Comparison of ENCODE assay signal across 11 cellular contexts in the genomic region with DNA sequence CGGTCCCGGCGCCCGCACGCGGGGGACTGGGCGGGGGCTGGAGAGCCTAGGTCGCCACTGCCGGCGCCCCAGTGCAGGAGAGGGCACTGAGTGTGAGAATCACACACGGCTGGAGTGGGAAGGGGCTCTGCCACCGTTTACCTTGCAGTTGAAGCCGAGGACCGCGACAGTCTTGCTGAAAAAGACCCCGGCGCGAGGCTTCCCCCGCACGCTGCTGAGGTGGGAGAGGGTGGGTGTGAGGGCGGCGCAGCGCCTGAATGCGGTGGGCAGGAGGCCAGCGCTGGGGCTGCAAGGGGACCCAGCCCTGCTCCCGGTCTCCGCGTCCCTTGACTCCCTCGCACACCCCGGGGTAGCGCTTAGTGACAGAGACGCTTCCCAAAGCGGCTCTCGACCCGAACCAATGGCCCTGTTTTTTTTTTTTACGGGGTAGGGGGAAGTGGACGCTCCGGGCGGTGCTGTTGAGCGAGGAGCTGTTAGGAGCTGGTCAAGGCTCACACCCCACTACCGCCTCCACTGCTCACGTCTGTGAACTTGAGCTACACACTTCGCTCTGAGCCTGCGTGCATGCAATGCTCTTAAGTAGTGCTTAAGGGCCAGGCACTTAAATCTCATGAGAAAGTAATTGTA. TPM values are rescaled to one million over a fixed set of nuclear protein-coding genes. Genes with fewer than 3 reads are reported as not detected.
A peak's percentile ranks its signal among the peaks of the same experiment; 100 is the strongest.
DNase-seq lines count a peak whose midpoint lies in the region; ATAC-seq and TF ChIP-seq lines count a peak whose summit lies in the region.
"Had no signal": no experiment of that assay in that cellular context is flagged by ENCODE, and none has a peak within 500 bp of the region (broad histone marks: within the 10 kb centered on the region; RNA-seq: fewer than 3 reads in every experiment).

No MANE protein-coding gene starts in this region.

- DNase-seq in ELF-1 (ENCODE audit: low read depth, low spot score): peak; percentile 58
- DNase-seq in NCI-H82 (lab: John Stamatoyannopoulos, UW): peak; percentile 79
- peak; percentile 7 for DNase-seq in fibroblast of villous mesenchyme (ENCODE audit: low read depth)
- DNase-seq in AG08395 (ENCODE audit: low spot score): no peak
- no peak for DNase-seq in hypothalamus (lab: John Stamatoyannopoulos, UW)
- DNase-seq: NCI-H187 treated with DMSO at 0.1 percent for 48 hours, T-helper 1 cell had no signal

- peaks cover 53% of the 10 kb centered on the region for H3K27me3 ChIP-seq in neuron (ENCODE audit: insufficient read depth, low read length)

- no peaks in the 10 kb centered on the region for H3K36me3 ChIP-seq in neuron (ENCODE audit: insufficient read depth, low read length)

- H3K4me3 ChIP-seq in fibroblast of villous mesenchyme (ENCODE audit: low read depth, low read length) (no peak overlapping the region), neuron (ENCODE audit: low read length) (no peak overlapping the region)

- H2AFZ ChIP-seq in neuron (ENCODE audit: low read depth, low read length): peak overlapping the region; percentile 78

- ATAC-seq in GM18870 (IDR thresholded peaks at IDR 0.05; ENCODE audit: unreplicated experiment) (no peak), HG02981 (IDR thresholded peaks at IDR 0.05; ENCODE audit: unreplicated experiment) (no peak)

- H3K9me3 ChIP-seq in neuron (ENCODE audit: low read length): peaks cover 5% of the 10 kb centered on the region

- TF ChIP-seq CTCF in fibroblast of villous mesenchyme (IDR thresholded peaks at IDR 0.05; ENCODE audit: insufficient read depth, low read depth, low read length): no peak

- H3K4me1 ChIP-seq in neuron (ENCODE audit: insufficient read depth, low read length): peaks cover 4% of the 10 kb centered on the region

RNA-seq across cellular contexts. Expression of a gene that starts 0.8 kb away (rescaled TPM):
- not detected in 2 replicates for total RNA-seq in fibroblast of villous mesenchyme
- total RNA-seq: posterior vena cava had no signal

RNA-seq across cellular contexts. Expression of a gene that starts 10.9 kb away (rescaled TPM):
- total RNA-seq in fibroblast of villous mesenchyme: 20.7 and 20.9 TPM in 2 replicates

RNA-seq across cellular contexts. Expression of a gene that starts 29.9 kb away (rescaled TPM):
- 14.2 and 18.1 TPM in 2 replicates for total RNA-seq in fibroblast of villous mesenchyme

RNA-seq across cellular contexts. Expression of a gene that starts 30.9 kb away (rescaled TPM):
- total RNA-seq in fibroblast of villous mesenchyme: 247 and 330 TPM in 2 replicates

Comparison
In these comparisons a context has a peak if more than half of its experiments do, and no peak if none do; other contexts are left out.
1. DNase-seq: peak in ELF-1 (single experiment), NCI-H82 (single experiment) and fibroblast of villous mesenchyme (single experiment); none in AG08395 (single experiment) and hypothalamus (0 of 51).